ENCODE assay signal across 18 cellular contexts in the genomic region with DNA sequence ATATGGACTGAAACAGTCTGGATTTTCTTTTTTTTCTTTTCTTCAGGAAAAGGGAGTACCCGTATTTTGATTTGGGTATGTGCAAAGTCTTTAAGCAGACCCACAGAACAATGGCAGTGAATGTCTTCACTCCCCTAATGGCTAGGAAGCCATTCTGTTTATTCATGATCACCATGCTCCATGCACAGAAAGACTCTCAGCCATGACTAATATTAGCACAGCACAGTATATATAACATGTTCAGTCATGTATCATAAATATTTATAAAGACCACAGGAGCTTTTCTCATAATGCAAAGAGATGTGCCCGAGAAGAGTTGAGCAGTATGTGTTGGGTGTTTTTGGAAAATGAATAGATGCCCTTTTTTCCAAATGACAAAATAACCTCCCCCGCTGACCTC.
"Had no signal": no experiment of that assay in that cellular context is flagged by ENCODE, and none has a peak within 500 bp of the region (broad histone marks: within the 10 kb centered on the region; RNA-seq: fewer than 3 reads in every experiment).

No MANE protein-coding gene starts in this region.

- H3K4me3 ChIP-seq: lower lobe of right lung, sigmoid colon, testis, vagina had no signal

- H3K4me1 ChIP-seq: lower lobe of right lung, parathyroid adenoma, testis, vagina had no signal

- ATAC-seq: left lobe of liver had no signal

- H3K9ac ChIP-seq: parathyroid adenoma had no signal

- DNase-seq: activated CD4-positive, alpha-beta T cell treated with anti-CD3 and anti-CD28 coated beads for 1 hour; activated CD4-positive, alpha-beta T cell treated with anti-CD3 and anti-CD28 coated beads, Interleukin-2, amount 50 U/mL, for 1 hour; activated CD8-positive, alpha-beta T cell treated with anti-CD3 and anti-CD28 coated beads, Interleukin-2, amount 10 ng/mL, durations not matched to agents 7 days and 5 days; activated naive CD8-positive, alpha-beta T cell treated with anti-CD3 and anti-CD28 coated beads for 36 hours; activated T-cell treated with anti-CD3 and anti-CD28 coated beads, Interleukin-2, amount 50 U/mL, for 1 hour; cortex of kidney; lower lobe of right lung; naive B cell; sigmoid colon; stimulated activated CD4-positive, alpha-beta T cell treated with anti-CD3 and anti-CD28 coated beads, Interleukin-2, amount 100 ng/mL, for 48 hours; stimulated activated CD8-positive, alpha-beta memory T cell treated with anti-CD3 and anti-CD28 coated beads, Interleukin-4, amount 100 ng/mL, for 48 hours; testis; trophoblast cell; WERI-Rb-1 had no signal

- H3K9me3 ChIP-seq: lower lobe of right lung, sigmoid colon, testis, vagina had no signal

- H2AFZ ChIP-seq: parathyroid adenoma had no signal

- H3K4me3 Mint-ChIP-seq: activated CD8-positive, alpha-beta T cell treated with anti-CD3 and anti-CD28 coated beads, Interleukin-2, amount 10 ng/mL, durations not matched to agents 7 days and 5 days; activated naive CD8-positive, alpha-beta T cell treated with anti-CD3 and anti-CD28 coated beads for 36 hours; T-helper 2 cell treated with Interferon-gamma antibody and Interleukin-4, amounts not matched to agents 5 μg/mL and 100 μg/mL, for 36 hours had no signal

- H3K27ac ChIP-seq: lower lobe of right lung, parathyroid adenoma, testis, vagina, WERI-Rb-1 had no signal

- H3K27me3 ChIP-seq: sigmoid colon, testis, vagina had no signal

- H3K9me3 Mint-ChIP-seq: T-helper 2 cell treated with Interferon-gamma antibody and Interleukin-4, amounts not matched to agents 5 μg/mL and 100 μg/mL, for 36 hours had no signal

- H3K36me3 Mint-ChIP-seq: activated naive CD8-positive, alpha-beta T cell treated with anti-CD3 and anti-CD28 coated beads for 36 hours had no signal

- H3K27ac Mint-ChIP-seq: activated CD8-positive, alpha-beta T cell treated with anti-CD3 and anti-CD28 coated beads, Interleukin-2, amount 10 ng/mL, durations not matched to agents 7 days and 5 days; activated naive CD8-positive, alpha-beta T cell treated with anti-CD3 and anti-CD28 coated beads for 36 hours; T-helper 2 cell treated with Interferon-gamma antibody and Interleukin-4, amounts not matched to agents 5 μg/mL and 100 μg/mL, for 36 hours had no signal

- H3K36me3 ChIP-seq: lower lobe of right lung, sigmoid colon, vagina, WERI-Rb-1 had no signal

- H3K79me2 ChIP-seq: parathyroid adenoma had no signal
